Comparison of ENCODE assay signal across 8 cellular contexts in the genomic region with DNA sequence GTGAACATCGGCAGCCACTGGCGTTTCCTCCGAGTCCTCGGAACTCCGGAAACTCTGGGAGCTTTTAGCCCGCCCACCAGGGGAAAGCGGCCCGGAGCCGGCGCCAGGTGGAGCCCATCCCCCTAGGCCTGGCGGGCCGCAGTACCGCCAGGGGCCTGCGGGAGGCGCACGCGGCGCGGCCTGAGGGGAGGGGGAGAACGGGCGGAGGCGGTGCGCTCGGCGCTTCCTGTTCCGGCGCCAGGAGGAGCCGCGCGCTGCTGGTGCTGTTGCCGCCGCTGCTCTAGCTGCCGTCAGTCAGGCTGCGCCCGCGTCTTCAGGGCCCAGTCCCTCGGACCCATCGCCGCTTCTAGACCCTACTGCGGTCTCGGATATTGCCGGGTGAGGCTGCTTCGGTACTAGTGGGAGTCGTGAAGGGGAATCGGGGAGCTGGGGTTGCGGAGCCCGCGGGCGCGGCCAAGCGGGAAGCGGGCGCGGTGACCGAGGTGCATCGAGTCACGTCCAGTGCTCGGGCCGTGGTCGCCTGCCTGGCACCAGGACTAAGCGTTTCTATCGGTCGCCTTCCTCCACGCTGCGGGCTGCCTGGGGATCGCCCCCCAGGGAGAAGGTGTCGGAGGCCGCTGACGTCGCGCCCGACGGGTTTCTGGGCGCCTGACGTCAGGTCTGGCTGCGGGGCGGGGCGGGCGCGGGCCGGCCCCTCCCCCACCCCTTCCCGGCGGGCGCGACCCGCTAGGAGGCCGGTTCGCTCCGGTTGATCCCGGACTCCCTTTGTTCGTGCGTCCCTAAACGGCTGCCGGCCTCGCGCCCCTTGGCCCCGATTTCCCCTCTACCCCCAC. TPM values are rescaled to one million over a fixed set of nuclear protein-coding genes. Genes with fewer than 3 reads are reported as not detected.
DNase-seq lines count a peak whose midpoint lies in the region; ATAC-seq lines count a peak whose summit lies in the region.

TSS of gene MAPK1IP1L (plus strand) at position 222 of the 833 bp plus-strand sequence. CDS start 10,037 bp downstream, outside the sequence.

- CTCF ChIA-PET in activated CD8-positive, alpha-beta memory T cell treated with anti-CD3 and anti-CD28 coated beads for 36 hours (lab: Charles Lee): interaction anchor here (0.6 to 1.9 kb wide), 22 partner anchors 8 to 219 kb away, joined by 3 to 16 read pairs (median 4); partner anchors contain the start of genes FBXO34, SOCS4 and WDHD1

- peak within 1 kb of the TSS; percentile 98 for H2BK15ac ChIP-seq in mesenchymal stem cell (ENCODE audit: low read depth, poor library complexity, severe bottlenecking)

- peaks cover 43% of the 10 kb centered on the region for H3K36me3 Mint-ChIP-seq in effector memory CD8-positive, alpha-beta T cell (ENCODE audit: insufficient read depth)

- H3K18ac ChIP-seq in mesenchymal stem cell (ENCODE audit: low read depth in 1 of 2, low read length in 2 of 2): peak within 1 kb of the TSS; percentile 100

- peak within 1 kb of the TSS; percentile 98 for H3K27ac Mint-ChIP-seq in effector memory CD8-positive, alpha-beta T cell

- peak within 1 kb of the TSS in 1 of 2 experiments; percentile 72 for H3K23ac ChIP-seq in mesenchymal stem cell (ENCODE audit: low read length in 2 of 2)

- H3K4me3 Mint-ChIP-seq in effector memory CD8-positive, alpha-beta T cell: peak within 1 kb of the TSS; percentile 86 to 94

- WGBS in mesenchymal stem cell: under 1% methylated on average over 69 of the region's 97 CpGs

- peaks cover 1% of the 10 kb centered on the region for H3K79me1 ChIP-seq in mesenchymal stem cell (replicated peaks; ENCODE audit: low read length, poor library complexity, severe bottlenecking)

- H3K27ac ChIP-seq in mesenchymal stem cell (ENCODE audit: low read length, poor library complexity, severe bottlenecking): peak within 1 kb of the TSS; percentile 100

- H2AK5ac ChIP-seq in mesenchymal stem cell (ENCODE audit: low read length, severe bottlenecking): peak within 1 kb of the TSS; percentile 98

- H4K91ac ChIP-seq in mesenchymal stem cell (ENCODE audit: low read length): peak within 1 kb of the TSS; percentile 100

- DNase-seq in COLO668 (lab: John Stamatoyannopoulos, UW; ENCODE audit: unreplicated experiment) (peak; percentile 96), HT-29 (ENCODE audit: low spot score) (peak; percentile 88), mesenchymal stem cell (peak; percentile 93)
- DNase-seq in NK-92 treated with Interleukin-12 subunit alpha and Interleukin-12 subunit beta, amount 100 ng/mL, for 24 hours (lab: John Stamatoyannopoulos, UW): peak; percentile 77
- DNase-seq in effector memory CD8-positive, alpha-beta T cell: peak; percentile 87 to 94 (median 92)
- peak; percentile 86 for DNase-seq in stimulated activated CD8-positive, alpha-beta memory T cell treated with anti-CD3 and anti-CD28 coated beads, Interleukin-12 subunit alpha, Interleukin-12 subunit beta, amount 100 ng/mL, for 4 hours (ENCODE audit: low read depth)

- H3K4me1 ChIP-seq in mesenchymal stem cell (ENCODE audit: control insufficient read depth, insufficient read depth, low read depth, low read length): peaks cover 3% of the 10 kb centered on the region

- H2BK12ac ChIP-seq in mesenchymal stem cell (ENCODE audit: low read length in 2 of 2): peak within 1 kb of the TSS; percentile 89 to 90

- peak within 1 kb of the TSS; percentile 99 for H2BK5ac ChIP-seq in mesenchymal stem cell (ENCODE audit: low read depth, low read length, poor library complexity, severe bottlenecking)

- peak within 1 kb of the TSS; percentile 99 to 100 for H3K4ac ChIP-seq in mesenchymal stem cell (ENCODE audit: low read depth in 1 of 2, low read length in 2 of 2)

- H3K9me3 ChIP-seq in mesenchymal stem cell (ENCODE audit: control insufficient read depth, low read length): no peaks in the 10 kb centered on the region

- H2BK120ac ChIP-seq in mesenchymal stem cell (ENCODE audit: low read depth, low read length): peak within 1 kb of the TSS; percentile 92

- peaks cover 0 to 24% of the 10 kb centered on the region in 2 experiments for H3K36me3 ChIP-seq in mesenchymal stem cell (ENCODE audit: control insufficient read depth in 1 of 2, insufficient read depth in 2 of 2, low read depth in 1 of 2, low read length in 2 of 2)

- H3K14ac ChIP-seq in mesenchymal stem cell (ENCODE audit: low read length in 2 of 2): peak within 1 kb of the TSS; percentile 99 to 100

- H3K27me3 Mint-ChIP-seq in effector memory CD8-positive, alpha-beta T cell: no peaks in the 10 kb centered on the region

- peak within 1 kb of the TSS; percentile 78 for H3K4me2 ChIP-seq in mesenchymal stem cell (ENCODE audit: low read length, poor library complexity, severe bottlenecking)

- POLR2A ChIA-PET in activated CD8-positive, alpha-beta memory T cell treated with anti-CD3 and anti-CD28 coated beads for 36 hours (lab: Charles Lee): interaction anchor here (0.6 to 2.0 kb wide), 11 partner anchors 9 to 158 kb away, joined by 3 to 30 read pairs (median 4); partner anchors contain the start of genes DLGAP5, SOCS4 and WDHD1

- peaks cover 25 to 41% of the 10 kb centered on the region in 2 donors for H3K4me1 Mint-ChIP-seq in effector memory CD8-positive, alpha-beta T cell (ENCODE audit: low read depth in 2 of 2)

- no peaks in the 10 kb centered on the region for H3K27me3 ChIP-seq in mesenchymal stem cell (ENCODE audit: control insufficient read depth in 1 of 2, insufficient read depth in 1 of 2, low read length in 2 of 2)

- ATAC-seq in GM19468 (IDR thresholded peaks at IDR 0.05; ENCODE audit: extremely low read depth, unreplicated experiment): peak; percentile 77
- peak; percentile 88 for ATAC-seq in effector memory CD8-positive, alpha-beta T cell (replicated peaks)

- peak within 1 kb of the TSS; percentile 99 for H2AFZ ChIP-seq in mesenchymal stem cell (ENCODE audit: low read depth, low read length)

- peak within 1 kb of the TSS; percentile 98 for H4K8ac ChIP-seq in mesenchymal stem cell (ENCODE audit: low read length)

- H3K9me3 Mint-ChIP-seq in effector memory CD8-positive, alpha-beta T cell: no peaks in the 10 kb centered on the region

- peak within 1 kb of the TSS; percentile 91 to 100 for H3K4me3 ChIP-seq in mesenchymal stem cell (ENCODE audit: insufficient read depth in 1 of 2, low read depth in 1 of 2, low read length in 2 of 2)

- peak within 1 kb of the TSS; percentile 100 for H3K9ac ChIP-seq in mesenchymal stem cell (ENCODE audit: low read length)

RNA-seq across cellular contexts. Expression of gene MAPK1IP1L, which starts in this region (rescaled TPM):
- total RNA-seq in HT-29 (2014; rRNA removed; shearing (Covaris generic)): 15.9 and 29.5 TPM in 2 replicates
- 100 to 1,000 TPM; 105 to 114 TPM for total RNA-seq in activated CD8-positive, alpha-beta memory T cell treated with anti-CD3 and anti-CD28 coated beads for 36 hours
- 123 TPM for polyA plus RNA-seq in mesenchymal stem cell (2013, experiment 1 of 2)
- 118 TPM for polyA plus RNA-seq in mesenchymal stem cell (2013, experiment 2 of 2)

Comparison
In these comparisons a context has a peak if more than half of its experiments do, and no peak if none do; other contexts are left out.
1. Peak in every context shown above with its lines: DNase-seq, ATAC-seq, H3K4me3 ChIP-seq and H3K27ac ChIP-seq.